1 cellular context compared by ENCODE assay signal in genomic region chr11:130314184-130314748, GRCh38.
TF ChIP-seq lines count a peak whose summit lies in the region.

No MANE protein-coding gene starts in this region.

TF ChIP-seq in HepG2, 621 proteins besides CTCF, POLR2A, EP300 and RAD21 (continued from another document):
- TF ChIP-seq DZIP1 (CRISPR knock-in tag; IDR thresholded peaks at IDR 0.05) (0 out of 2 replicates have a peak, but pooled peaks have one; percentile 62), ZNF609 (CRISPR knock-in tag; IDR thresholded peaks at IDR 0.05; ENCODE audit: borderline replicate concordance) (no peak), NFATC3 (CRISPR knock-in tag; IDR thresholded peaks at IDR 0.05) (no peak), MAZ (IDR thresholded peaks at IDR 0.05; ENCODE audit: borderline replicate concordance, low read depth, low read length) (no peak), MAZ (CRISPR knock-in tag; IDR thresholded peaks at IDR 0.05; ENCODE audit: low read depth) (peak; percentile 89), ZNF558 (CRISPR knock-in tag; IDR thresholded peaks at IDR 0.05; ENCODE audit: borderline replicate concordance) (no peak), KLF11 (CRISPR knock-in tag; IDR thresholded peaks at IDR 0.05) (no peak), KDM4B (CRISPR knock-in tag; IDR thresholded peaks at IDR 0.05) (no peak), TBX2 (CRISPR knock-in tag; IDR thresholded peaks at IDR 0.05; ENCODE audit: borderline replicate concordance) (peak; percentile 42; the same call in 1 of the 2 replicates), HNF1A (IDR thresholded peaks at IDR 0.05; ENCODE audit: low read depth) (no peak), HNF1A (CRISPR knock-in tag; IDR thresholded peaks at IDR 0.05; ENCODE audit: borderline replicate concordance) (no peak)
TF ChIP-seq in HepG2: peak in this region for 96.
